In genomic region chr7:39609084-39609461, GRCh38 we compare ENCODE assay signal across 9 cellular contexts. TPM values are rescaled to one million over a fixed set of nuclear protein-coding genes. Genes with fewer than 3 reads are reported as not detected.
DNase-seq lines count a peak whose midpoint lies in the region; ATAC-seq and TF ChIP-seq lines count a peak whose summit lies in the region.
"Had no signal": no experiment of that assay in that cellular context is flagged by ENCODE, and none has a peak within 500 bp of the region (broad histone marks: within the 10 kb centered on the region; RNA-seq: fewer than 3 reads in every experiment).

No MANE protein-coding gene starts in this region.

- DNase-seq in activated T-cell treated with anti-CD3 and anti-CD28 coated beads, Interleukin-2, amount 50 U/mL, for 4 hours = no peak
- DNase-seq in activated T-cell treated with anti-CD3 and anti-CD28 coated beads, Interleukin-2, amount 50 U/mL, for 48 hours = no peak
- DNase-seq in brain microvascular endothelial cell (no peak), kidney glomerular epithelial cell (lab: John Stamatoyannopoulos, UW) (peak; percentile 55), tibial nerve (ENCODE audit: low spot score in 2 of 2) (no peak), H4 (ENCODE audit: low spot score) (no peak)

- peak; percentile 39 to 48 for ATAC-seq in activated T-cell treated with anti-CD3 and anti-CD28 coated beads, Interleukin-2, amount 50 U/mL, for 4 hours
- ATAC-seq in HG03565 (IDR thresholded peaks at IDR 0.05; ENCODE audit: unreplicated experiment) (no peak), HG03520 (IDR thresholded peaks at IDR 0.05; ENCODE audit: unreplicated experiment) (no peak)

- H3K36me3 Mint-ChIP-seq in activated T-cell treated with anti-CD3 and anti-CD28 coated beads, Interleukin-2, amount 50 U/mL, for 4 hours (ENCODE audit: insufficient read depth) = peaks cover 3% of the 10 kb centered on the region

- WGBS in tibial nerve, 2 donors = 70 to 81% methylated on average over 1 of the region's 1 CpG

- H3K36me3 ChIP-seq in brain microvascular endothelial cell (replicated peaks) (no peaks in the 10 kb centered on the region), tibial nerve (no peaks in the 10 kb centered on the region)

- peaks cover 0 to 14% (median 6%) of the 10 kb centered on the region in 4 donors for H3K4me1 ChIP-seq in tibial nerve

- peak in 1 of 2 donors; percentile 28 for TF ChIP-seq EP300 in tibial nerve (IDR thresholded peaks at IDR 0.05)

- TF ChIP-seq CTCF in brain microvascular endothelial cell (IDR thresholded peaks at IDR 0.05; ENCODE audit: low read depth, low read length, missing control alignments) = no peak
- no peak for TF ChIP-seq CTCF in tibial nerve (IDR thresholded peaks at IDR 0.05)

- no peaks in the 10 kb centered on the region for H3K27me3 ChIP-seq in brain microvascular endothelial cell (replicated peaks)
- peaks cover 0 to 3% of the 10 kb centered on the region in 2 donors for H3K27me3 ChIP-seq in tibial nerve

- no peaks in the 10 kb centered on the region for H3K9me3 Mint-ChIP-seq in activated T-cell treated with anti-CD3 and anti-CD28 coated beads, Interleukin-2, amount 50 U/mL, for 4 hours

- TF ChIP-seq POLR2A in tibial nerve (IDR thresholded peaks at IDR 0.05) = no peak

- H3K27ac ChIP-seq in brain microvascular endothelial cell = peak overlapping the region; percentile 92
- peak overlapping the region in 2 of 4 donors; percentile 72 to 79 for H3K27ac ChIP-seq in tibial nerve
- H3K27ac ChIP-seq: C4-2B had no signal

- peaks cover 49% of the 10 kb centered on the region for H3K4me1 Mint-ChIP-seq in activated T-cell treated with anti-CD3 and anti-CD28 coated beads, Interleukin-2, amount 50 U/mL, for 4 hours (ENCODE audit: low read depth)

- peaks cover 22% of the 10 kb centered on the region for H3K27me3 Mint-ChIP-seq in activated T-cell treated with anti-CD3 and anti-CD28 coated beads, Interleukin-2, amount 50 U/mL, for 4 hours (ENCODE audit: low read depth)

- H3K4me3 ChIP-seq in brain microvascular endothelial cell (ENCODE audit: low read depth, low read length) (peak overlapping the region; percentile 44), tibial nerve (peak overlapping the region in 3 of 4 donors; percentile 0 to 48 (median 33))

- no peaks in the 10 kb centered on the region for H3K9me3 ChIP-seq in tibial nerve

- in situ Hi-C loops in brain microvascular endothelial cell (cut with HindIII; ENCODE audit: low pct_ligation_motif_present, low sequenced_read_pairs) = no loop called here

- peak overlapping the region; percentile 61 for H3K4me3 Mint-ChIP-seq in activated T-cell treated with anti-CD3 and anti-CD28 coated beads, Interleukin-2, amount 50 U/mL, for 4 hours

RNA-seq across cellular contexts. Expression of gene RALA, which starts 14.3 kb away (rescaled TPM):
- 10 to 100 TPM; 28.5 to 31.3 (median 30.1) TPM for total RNA-seq in activated T-cell treated with anti-CD3 and anti-CD28 coated beads, Interleukin-2, amount 50 U/mL, for 4 hours
- total RNA-seq in tibial nerve = 10 to 100 TPM; 16.7 to 38.2 (median 23.9) TPM
- 15.4 and 19.6 TPM in 2 replicates for total RNA-seq in H4 (2014; rRNA removed; shearing (Covaris generic))

RNA-seq across cellular contexts. Expression of gene YAE1, which starts 42.9 kb away (rescaled TPM):
- total RNA-seq in activated T-cell treated with anti-CD3 and anti-CD28 coated beads, Interleukin-2, amount 50 U/mL, for 4 hours = 10 to 100 TPM in 1 of 3 donors, 1 to 10 TPM in 2; 9.2 to 11.3 (median 9.3) TPM
- 10 to 100 TPM in 3 of 4 donors, 1 to 10 TPM in 1; 7.1 to 29.3 (median 18.4) TPM for total RNA-seq in tibial nerve
- 56.8 and 85.4 TPM in 2 replicates for total RNA-seq in H4 (2014; rRNA removed; shearing (Covaris generic))

Comparison
In these comparisons a context has a peak if more than half of its experiments do, and no peak if none do; other contexts are left out.
1. ATAC-seq: peak in activated T-cell treated with anti-CD3 and anti-CD28 coated beads, Interleukin-2, amount 50 U/mL, for 4 hours (2 of 2); none in HG03565 (single experiment) and HG03520 (single experiment).